5 cellular contexts compared by ENCODE assay signal in the genomic region with DNA sequence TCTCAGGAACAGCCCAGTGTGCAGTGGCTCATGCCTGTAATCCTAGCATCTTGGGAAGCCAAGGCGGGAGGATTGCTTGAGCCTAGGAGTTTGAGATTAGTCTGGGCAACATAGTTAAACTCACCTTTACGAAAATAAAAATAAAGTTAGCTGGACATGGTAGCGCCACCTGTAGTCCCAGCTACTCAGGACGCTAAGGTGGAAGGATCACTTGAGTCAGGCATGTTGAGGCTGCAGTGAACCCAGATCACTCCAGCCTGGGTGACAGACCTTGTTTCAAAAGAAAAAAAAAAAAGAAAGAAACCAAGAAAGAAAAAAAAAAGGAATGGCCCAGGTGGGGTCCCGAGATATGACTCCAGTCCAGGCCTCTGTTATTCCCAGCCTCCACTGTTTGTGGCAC.
"Had no signal": no experiment of that assay in that cellular context is flagged by ENCODE, and none has a peak within 500 bp of the region (broad histone marks: within the 10 kb centered on the region; RNA-seq: fewer than 3 reads in every experiment).

No MANE protein-coding gene starts in this region.

- H3K9me3 Mint-ChIP-seq: HFFc6 had no signal

- H3K27ac Mint-ChIP-seq: HFFc6 had no signal

- H3K27me3 Mint-ChIP-seq: IgD-negative memory B cell had no signal

- H3K36me3 ChIP-seq: HAP-1 had no signal

- H3K4me3 Mint-ChIP-seq: HFFc6, IgD-negative memory B cell had no signal

- H2AFZ ChIP-seq: GM23248 had no signal

- H3K4me2 ChIP-seq: KMS-11 had no signal

- DNase-seq: GM23248, HFFc6 had no signal

- H3K9me3 ChIP-seq: HAP-1 had no signal

- H3K4me3 ChIP-seq: GM23248, HAP-1 had no signal

- H3K27ac ChIP-seq: GM23248, KMS-11 had no signal
